15 cellular contexts compared by ENCODE assay signal in the genomic region with DNA sequence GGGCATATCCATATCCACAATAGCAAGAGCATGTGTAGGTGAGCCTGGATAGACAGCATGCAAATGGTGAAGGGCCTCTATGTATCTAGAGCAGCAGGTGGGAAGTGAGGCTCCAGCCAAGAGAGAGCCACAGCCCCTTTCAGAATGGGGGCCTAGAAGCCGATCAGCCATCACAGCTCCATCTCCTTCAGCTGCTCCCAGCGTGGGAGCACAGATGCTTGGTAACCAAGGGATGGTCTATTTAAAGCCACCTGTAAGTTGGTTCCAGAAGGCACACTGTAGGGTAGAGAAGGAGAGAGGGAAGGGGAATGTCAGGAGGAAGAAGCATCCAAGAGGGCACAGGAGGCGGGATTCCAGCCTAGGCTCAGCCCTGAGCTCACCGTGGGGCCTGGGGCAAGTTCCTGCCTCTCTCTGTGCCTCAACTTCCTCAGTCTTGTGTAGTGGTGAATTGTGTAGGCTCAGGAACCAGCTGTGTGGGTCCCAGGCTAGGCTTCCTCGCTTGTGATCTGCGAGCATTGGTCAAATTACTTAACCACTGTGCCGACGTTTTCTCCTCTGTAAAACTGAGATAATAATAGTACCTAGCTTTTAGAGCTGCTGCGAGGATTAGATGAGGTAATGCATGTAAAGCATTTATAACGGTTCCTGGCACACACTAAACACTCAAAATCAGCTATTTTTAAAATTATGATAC.
DNase-seq lines count a peak whose midpoint lies in the region; ATAC-seq and TF ChIP-seq lines count a peak whose summit lies in the region.
"Had no signal": no experiment of that assay in that cellular context is flagged by ENCODE, and none has a peak within 500 bp of the region (broad histone marks: within the 10 kb centered on the region; RNA-seq: fewer than 3 reads in every experiment).

No MANE protein-coding gene starts in this region.

- no peak for TF ChIP-seq CTCF in IMR-90 (conservative IDR thresholded peaks at IDR 0.05; ENCODE audit: low read depth, low read length)
- TF ChIP-seq CTCF in ascending aorta (IDR thresholded peaks at IDR 0.05), result no peak
- TF ChIP-seq CTCF in dorsolateral prefrontal cortex (IDR thresholded peaks at IDR 0.05 in 54 of 56, conservative IDR thresholded peaks at IDR 0.05 in 2 of 56; ENCODE audit: low read depth in 1 of 56, partially characterized antibody in 56 of 56), result no peak

- H4K5ac ChIP-seq in IMR-90 (ENCODE audit: low read depth, low read length), result no peak overlapping the region

- peaks cover 1% of the 10 kb centered on the region; the same call in 1 of the 2 replicates for H3K27me3 ChIP-seq in IMR-90 (ENCODE audit: control insufficient read depth, insufficient read depth, low read length)
- H3K27me3 ChIP-seq in ascending aorta, result no peaks in the 10 kb centered on the region
- no peaks in the 10 kb centered on the region for H3K27me3 ChIP-seq in dorsolateral prefrontal cortex
- H3K27me3 ChIP-seq in CD4-positive, alpha-beta memory T cell (ENCODE audit: insufficient read depth, low read length), result peaks cover 5% of the 10 kb centered on the region
- H3K27me3 ChIP-seq: BLaER1 treated with 17β-estradiol and CSF1 and Interleukin-3, amounts not matched to agents 10 nM and 100 nM had no signal

- H4K91ac ChIP-seq in IMR-90 (ENCODE audit: insufficient read depth, low read depth, low read length), result no peak overlapping the region

- H2AK9ac ChIP-seq in IMR-90 (replicated peaks; ENCODE audit: low read depth, low read length, poor library complexity), result no peak overlapping the region

- no peak overlapping the region for H3K4me2 ChIP-seq in IMR-90 (ENCODE audit: low read depth, low read length)
- H3K4me2 ChIP-seq: BLaER1 treated with 17β-estradiol and CSF1 and Interleukin-3, amounts not matched to agents 10 nM and 100 nM had no signal

- peaks cover 0 to 7% (median 0%) of the 10 kb centered on the region in 8 donors for H3K9me3 Mint-ChIP-seq in CD4-positive, alpha-beta memory T cell

- in situ Hi-C loops in IMR-90 (cut with MboI; ENCODE audit: low sequenced_read_pairs), result no loop called here

- H2AK5ac ChIP-seq in IMR-90 (ENCODE audit: low read depth, low read length), result no peak overlapping the region

- no CpG with 5 or more reads among the region's 10 CpGs for WGBS in IMR-90 (ENCODE audit: extremely low coverage in 2 of 2, insufficient read length in 1 of 2), 2 experiments

- no peak overlapping the region for H4K8ac ChIP-seq in IMR-90 (ENCODE audit: low read depth in 2 of 2, low read length in 2 of 2)

- peak overlapping the region; percentile 53 for H2AFZ ChIP-seq in IMR-90 (replicated peaks; ENCODE audit: low read length, poor library complexity)

- 0 out of 2 replicates have a peak overlapping the region, but pooled peaks have one; percentile 23 for H2BK20ac ChIP-seq in IMR-90 (ENCODE audit: low read depth, low read length)

- ATAC-seq in IMR-90 (ENCODE audit: low read depth) (no peak), HG02678 (IDR thresholded peaks at IDR 0.05; ENCODE audit: unreplicated experiment) (no peak), HG02852 (IDR thresholded peaks at IDR 0.05; ENCODE audit: unreplicated experiment) (no peak), GM21786 (IDR thresholded peaks at IDR 0.05; ENCODE audit: unreplicated experiment) (no peak)
- ATAC-seq: HCT116 had no signal

- no peak overlapping the region for H3K4me3 Mint-ChIP-seq in CD4-positive, alpha-beta memory T cell

- H3K4me1 Mint-ChIP-seq in CD4-positive, alpha-beta memory T cell, result no peaks in the 10 kb centered on the region
- H3K4me1 Mint-ChIP-seq: CD4-positive, CD25-positive, alpha-beta regulatory T cell had no signal

- no peak overlapping the region for H3K9ac ChIP-seq in IMR-90 (ENCODE audit: low read depth, low read length)
- H3K9ac ChIP-seq: BLaER1 treated with 17β-estradiol and CSF1 and Interleukin-3, amounts not matched to agents 10 nM and 100 nM had no signal

- no peaks in the 10 kb centered on the region; the same call in 1 of the 2 replicates for H3K9me1 ChIP-seq in IMR-90 (ENCODE audit: insufficient read depth, low read length)

- no peak overlapping the region for H3K4ac ChIP-seq in IMR-90 (ENCODE audit: low read depth, low read length)

- CTCF ChIA-PET in IMR-90 (lab: Yijun Ruan, JAX), result interaction anchor here (1.1 kb wide), 2 partner anchors 11 to 314 kb away, joined by 3 to 5 read pairs; no protein-coding TSS in a partner anchor
- CTCF ChIA-PET in CD4-positive, alpha-beta memory T cell (lab: Charles Lee; ENCODE audit: partially characterized antibody), result interaction anchor here (0.9 to 1.8 kb wide), 2 partner anchors 26 to 154 kb away, joined by 5 to 6 read pairs; no protein-coding TSS in a partner anchor

- no peak overlapping the region for H3K56ac ChIP-seq in IMR-90 (ENCODE audit: extremely low read depth, insufficient read depth, low read length)

- no peaks in the 10 kb centered on the region for H3K36me3 ChIP-seq in IMR-90 (ENCODE audit: control insufficient read depth, insufficient read depth, low read length)
- H3K36me3 ChIP-seq in ascending aorta, result no peaks in the 10 kb centered on the region
- H3K36me3 ChIP-seq in CD4-positive, alpha-beta memory T cell (ENCODE audit: insufficient read depth, low read length), result no peaks in the 10 kb centered on the region
- H3K36me3 ChIP-seq: BLaER1 treated with 17β-estradiol and CSF1 and Interleukin-3, amounts not matched to agents 10 nM and 100 nM had no signal

- H3K27ac ChIP-seq in IMR-90 (ENCODE audit: insufficient read depth, low read length) (no peak overlapping the region), ascending aorta (peak overlapping the region; percentile 67 to 80), dorsolateral prefrontal cortex (peak overlapping the region in 52 of 59 donors; percentile 2 to 83 (median 62)), temporal lobe (ENCODE audit: low read depth, low read length) (peak overlapping the region; percentile 64)
- no peak overlapping the region for H3K27ac ChIP-seq in CD4-positive, alpha-beta memory T cell (ENCODE audit: low read depth, low read length)
- H3K27ac ChIP-seq: BLaER1 treated with 17β-estradiol and CSF1 and Interleukin-3, amounts not matched to agents 10 nM and 100 nM had no signal

- peaks cover 7 to 13% of the 10 kb centered on the region in 2 donors for H3K27me3 Mint-ChIP-seq in CD4-positive, alpha-beta memory T cell

- H3K4me3 ChIP-seq in IMR-90 (ENCODE audit: insufficient read depth, low read depth, low read length) (no peak overlapping the region), ascending aorta (no peak overlapping the region), dorsolateral prefrontal cortex (no peak overlapping the region)
- no peak overlapping the region for H3K4me3 ChIP-seq in CD4-positive, alpha-beta memory T cell (ENCODE audit: low read length in 2 of 2)
- H3K4me3 ChIP-seq: BLaER1 treated with 17β-estradiol and CSF1 and Interleukin-3, amounts not matched to agents 10 nM and 100 nM had no signal

- no peak overlapping the region for H2BK5ac ChIP-seq in IMR-90 (ENCODE audit: low read depth, low read length, poor library complexity, severe bottlenecking)

- H3K36me3 Mint-ChIP-seq in CD4-positive, alpha-beta memory T cell, result no peaks in the 10 kb centered on the region
- H3K36me3 Mint-ChIP-seq: CD4-positive, CD25-positive, alpha-beta regulatory T cell had no signal

- H2BK120ac ChIP-seq in IMR-90 (ENCODE audit: low read depth, low read length), result no peak overlapping the region

- H3K4me1 ChIP-seq in IMR-90 (ENCODE audit: control insufficient read depth, insufficient read depth, low read length) (peaks cover 2% of the 10 kb centered on the region; the same call in 1 of the 2 replicates), ascending aorta (peaks cover 3 to 12% of the 10 kb centered on the region in 2 donors)
- H3K4me1 ChIP-seq in CD4-positive, alpha-beta memory T cell (ENCODE audit: insufficient read depth, low read length), result no peaks in the 10 kb centered on the region
- H3K4me1 ChIP-seq: BLaER1 treated with 17β-estradiol and CSF1 and Interleukin-3, amounts not matched to agents 10 nM and 100 nM had no signal

- dilution Hi-C loops in IMR-90 (cut with HindIII; ENCODE audit: low sequenced_read_pairs, unreplicated experiment), result no loop called here

- DNase-seq in IMR-90, result no peak
- no peak for DNase-seq in ascending aorta (ENCODE audit: low spot score in 2 of 2)
- DNase-seq in dorsolateral prefrontal cortex, result no peak
- no peak for DNase-seq in CD4-positive, alpha-beta memory T cell
- DNase-seq: ACHN; Calu3; CD4-positive, CD25-positive, alpha-beta regulatory T cell; DMS79 treated with DMSO at 0.1 percent for 48 hours; EL had no signal

- H3K18ac ChIP-seq in IMR-90 (ENCODE audit: low read depth, low read length), result no peak overlapping the region

- TF ChIP-seq POLR2A in IMR-90 (IDR thresholded peaks at IDR 0.05; ENCODE audit: low read depth, low read length), result no peak

- no peaks in the 10 kb centered on the region for H3K79me1 ChIP-seq in IMR-90 (ENCODE audit: low read depth in 1 of 2, low read length in 2 of 2)

- no peak overlapping the region for H2BK15ac ChIP-seq in IMR-90 (ENCODE audit: low read depth, low read length)

- intact Hi-C loops in IMR-90 (cut with micrococcal nuclease) (no loop called here), ascending aorta (cut with DNase I) (no loop called here), dorsolateral prefrontal cortex (cut with DNase I) (no loop called here)
- intact Hi-C loops in CD4-positive, alpha-beta memory T cell (cut with micrococcal nuclease), result no loop called here

- no peaks in the 10 kb centered on the region for H3K9me3 ChIP-seq in IMR-90 (ENCODE audit: control insufficient read depth, insufficient read depth, low read length)
- no peaks in the 10 kb centered on the region for H3K9me3 ChIP-seq in ascending aorta
- H3K9me3 ChIP-seq in CD4-positive, alpha-beta memory T cell (ENCODE audit: control insufficient read depth in 1 of 2, low read length in 2 of 2), result no peaks in the 10 kb centered on the region

- no peak overlapping the region for H3K27ac Mint-ChIP-seq in CD4-positive, alpha-beta memory T cell
- H3K27ac Mint-ChIP-seq: CD4-positive, CD25-positive, alpha-beta regulatory T cell had no signal

- H4K20me1 ChIP-seq in IMR-90 (ENCODE audit: insufficient read depth, low read length), result no peaks in the 10 kb centered on the region
- H4K20me1 ChIP-seq: BLaER1 treated with 17β-estradiol and CSF1 and Interleukin-3, amounts not matched to agents 10 nM and 100 nM had no signal

- POLR2A ChIA-PET in IMR-90 (lab: Charles Lee; ENCODE audit: unreplicated experiment), result no interaction called here
- POLR2A ChIA-PET in CD4-positive, alpha-beta memory T cell (lab: Charles Lee; ENCODE audit: partially characterized antibody), result no interaction called here

- no peak overlapping the region for H3K23ac ChIP-seq in IMR-90 (ENCODE audit: low read depth, low read length)

- no peak overlapping the region for H3K14ac ChIP-seq in IMR-90 (replicated peaks; ENCODE audit: low read depth, low read length)

- no peak for TF ChIP-seq RAD21 in IMR-90 (IDR thresholded peaks at IDR 0.05; ENCODE audit: low read length)

- BruUV-seq in IMR-90 (replicated peaks; lab: Mats Ljungman, UMichigan), result no TSS peak

TF ChIP-seq in IMR-90, 13 proteins besides CTCF, POLR2A, EP300 and RAD21 (continues in another document):
- TF ChIP-seq CEBPB (IDR thresholded peaks at IDR 0.05; ENCODE audit: low read depth, low read length), result no peak
- no peak for TF ChIP-seq RCOR1 (IDR thresholded peaks at IDR 0.05; ENCODE audit: insufficient replicate concordance, low read length)
- no peak for TF ChIP-seq MAFK (IDR thresholded peaks at IDR 0.05; ENCODE audit: low read depth, low read length)
- no peak for TF ChIP-seq RFX5 (IDR thresholded peaks at IDR 0.05; ENCODE audit: low read depth, low read length)

Comparison
In these comparisons a context has a peak if more than half of its experiments do, and no peak if none do; other contexts are left out.
1. H3K27ac ChIP-seq: peak in ascending aorta (2 of 2), dorsolateral prefrontal cortex (52 of 59) and temporal lobe (single experiment); none in IMR-90 (single experiment) and CD4-positive, alpha-beta memory T cell (single experiment).